5 cellular contexts compared by ENCODE assay signal in the genomic region with DNA sequence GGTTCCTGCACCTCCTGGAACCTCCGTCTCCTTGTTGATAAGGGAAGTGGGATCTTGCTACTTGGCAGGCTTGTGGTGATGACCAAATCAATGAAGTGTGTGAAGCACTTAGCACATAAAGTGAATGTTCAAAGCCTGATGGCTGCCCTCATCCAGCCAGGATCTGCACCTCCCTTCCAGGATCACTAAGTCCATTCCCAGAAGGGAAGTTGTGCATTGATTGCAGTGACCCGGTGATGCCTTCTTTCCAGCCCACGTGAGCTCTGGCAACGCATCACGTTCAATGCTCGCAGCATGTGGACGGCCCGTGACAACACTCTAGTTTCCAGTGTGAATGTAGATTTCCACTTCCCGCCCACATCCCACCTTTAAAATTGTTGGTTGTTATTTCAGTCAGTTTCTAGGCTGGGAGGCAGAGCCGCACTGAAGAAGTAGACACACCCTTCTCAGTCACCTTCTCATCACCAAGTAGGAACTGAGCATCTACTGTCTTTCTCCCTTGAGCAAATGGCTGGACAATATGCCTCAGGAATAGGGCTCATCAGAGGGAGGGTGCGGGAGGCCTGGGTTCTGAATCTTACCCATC. TPM values are rescaled to one million over a fixed set of nuclear protein-coding genes. Genes with fewer than 3 reads are reported as not detected.
"Had no signal": no experiment of that assay in that cellular context is flagged by ENCODE, and none has a peak within 500 bp of the region (broad histone marks: within the 10 kb centered on the region; RNA-seq: fewer than 3 reads in every experiment).

No MANE protein-coding gene starts in this region.

RNA-seq across cellular contexts. Expression of a gene that starts 6.2 kb away (rescaled TPM):
- total RNA-seq: activated B cell treated with CpG ODN at 0.5 μM for 24 hours; activated naive CD4-positive, alpha-beta T cell treated with anti-CD3 and anti-CD28 coated beads, Interleukin-2, amount 50 U/mL, for 72 hours; ascending aorta; cardiac septum; cerebellum had no signal
